ENCODE assay signal across 19 cellular contexts in the genomic region with DNA sequence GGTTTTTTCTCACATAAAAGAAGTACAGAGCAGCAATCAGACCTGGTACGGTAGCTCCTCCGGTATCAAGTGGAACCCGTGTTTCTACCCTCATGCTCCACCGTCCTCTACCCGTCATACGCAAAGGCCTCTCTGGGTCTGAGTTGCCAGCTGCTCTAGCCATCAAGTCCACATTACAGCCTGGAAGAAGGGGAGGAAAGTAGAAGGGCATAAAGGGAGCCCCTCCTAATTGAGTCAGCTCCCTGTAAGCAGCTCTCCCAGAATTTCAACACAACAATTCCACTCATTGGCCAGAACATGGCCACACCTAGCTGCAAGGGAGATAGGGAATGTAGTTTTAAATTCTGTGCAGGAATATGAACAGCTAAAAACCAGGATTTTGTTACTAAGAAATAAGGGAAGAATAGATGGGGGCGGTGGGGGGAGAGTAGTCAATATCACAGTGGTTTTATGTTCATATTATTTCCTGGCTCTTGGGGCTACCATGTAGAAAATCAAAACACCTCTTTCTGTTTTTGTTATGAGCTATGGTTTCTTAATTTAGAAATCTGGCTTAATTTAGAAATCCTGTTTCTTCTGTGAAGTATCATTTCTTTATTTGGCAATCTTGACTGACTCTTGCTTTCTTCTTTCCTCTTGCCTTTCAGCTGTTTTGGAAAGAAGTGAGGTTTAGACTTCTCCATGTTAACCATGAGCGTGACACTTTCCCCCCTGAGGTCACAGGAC.
DNase-seq lines count a peak whose midpoint lies in the region; ATAC-seq and TF ChIP-seq lines count a peak whose summit lies in the region.
"Had no signal": no experiment of that assay in that cellular context is flagged by ENCODE, and none has a peak within 500 bp of the region (broad histone marks: within the 10 kb centered on the region; RNA-seq: fewer than 3 reads in every experiment).

No MANE protein-coding gene starts in this region.

- H3K27ac ChIP-seq in esophagus squamous epithelium (peak overlapping the region; percentile 11 to 73 (median 60)), neural progenitor cell (no peak overlapping the region), uterus (peak overlapping the region; percentile 77 to 82)
- H3K27ac ChIP-seq: C4-2B had no signal

- H3K36me3 ChIP-seq in esophagus squamous epithelium, result no peaks in the 10 kb centered on the region
- H3K36me3 ChIP-seq in neural progenitor cell, result no peaks in the 10 kb centered on the region
- no peaks in the 10 kb centered on the region for H3K36me3 ChIP-seq in uterus

- H2AFZ ChIP-seq in neural progenitor cell (replicated peaks), result no peak overlapping the region

- H3K79me2 ChIP-seq in neural progenitor cell (ENCODE audit: low read depth), result no peaks in the 10 kb centered on the region

- H3K9me3 Mint-ChIP-seq in neural progenitor cell, result no peaks in the 10 kb centered on the region
- H3K9me3 Mint-ChIP-seq: activated B cell treated with CpG ODN at 0.5 μM for 24 hours; activated T-helper 2 cell treated with anti-CD3 and anti-CD28 coated beads, Interferon-gamma antibody, Interleukin-2, Interleukin-4, amounts not matched to agents 10 μg/mL and 5 μg/mL and 100 μg/mL, durations not matched to agents 14 hours and 24 hours and 36 hours; dendritic cell treated with granulocyte-macrophage colony-stimulating factor and Interleukin-4, amounts not matched to agents 40 ng/mL and 50 ng/mL, for 4 days; stimulated activated naive CD8-positive, alpha-beta T cell treated with anti-CD3 and anti-CD28 coated beads, Interleukin-15, Interleukin-2, amounts not matched to agents 100 ng/mL and 50 ng/mL, for 24 hours; T-helper 1 cell treated with Interleukin-12 subunit alpha and Interleukin-12 subunit beta and Interleukin-4 antibody, amounts not matched to agents 30 μg/mL and 1 μg/mL, for 36 hours had no signal

- DNase-seq in esophagus squamous epithelium (lab: John Stamatoyannopoulos, UW), result no peak
- DNase-seq in neural progenitor cell (ENCODE audit: low spot score), result no peak
- DNase-seq in uterus, result peak in 1 of 2 donors; percentile 45
- no peak for DNase-seq in Kasumi-1 (lab: John Stamatoyannopoulos, UW)
- DNase-seq in CD1c-positive myeloid dendritic cell (ENCODE audit: extremely low spot score), result no peak
- DNase-seq: activated B cell treated with CpG ODN at 0.5 μM for 24 hours, DMS79, KBM-7, NCI-H1092 treated with DMSO at 0.1 percent for 48 hours, NCI-H2171 treated with DMSO at 0.1 percent for 48 hours, SHP77 had no signal

- H3K4me3 ChIP-seq in esophagus squamous epithelium, result peak overlapping the region in 3 of 4 donors; percentile 9 to 46 (median 19)
- H3K4me3 ChIP-seq in neural progenitor cell, result no peak overlapping the region
- H3K4me3 ChIP-seq in uterus, result peak overlapping the region; percentile 4 to 15

- no peaks in the 10 kb centered on the region for H3K27me3 ChIP-seq in esophagus squamous epithelium
- H3K27me3 ChIP-seq in neural progenitor cell, result no peaks in the 10 kb centered on the region
- no peaks in the 10 kb centered on the region for H3K27me3 ChIP-seq in uterus

- ATAC-seq in HG03442 (IDR thresholded peaks at IDR 0.05; ENCODE audit: unreplicated experiment), result peak; percentile 44
- no peak for ATAC-seq in GM21786 (IDR thresholded peaks at IDR 0.05; ENCODE audit: unreplicated experiment)

- H3K27ac Mint-ChIP-seq in neural progenitor cell, result peak overlapping the region; percentile 61
- H3K27ac Mint-ChIP-seq: activated B cell treated with CpG ODN at 0.5 μM for 24 hours; activated T-helper 2 cell treated with anti-CD3 and anti-CD28 coated beads, Interferon-gamma antibody, Interleukin-2, Interleukin-4, amounts not matched to agents 10 μg/mL and 5 μg/mL and 100 μg/mL, durations not matched to agents 14 hours and 24 hours and 36 hours; dendritic cell treated with granulocyte-macrophage colony-stimulating factor and Interleukin-4, amounts not matched to agents 40 ng/mL and 50 ng/mL, for 4 days; progenitor cell of endocrine pancreas; stimulated activated naive CD8-positive, alpha-beta T cell treated with anti-CD3 and anti-CD28 coated beads, Interleukin-15, Interleukin-2, amounts not matched to agents 100 ng/mL and 50 ng/mL, for 24 hours; T-helper 1 cell treated with Interleukin-12 subunit alpha and Interleukin-12 subunit beta and Interleukin-4 antibody, amounts not matched to agents 30 μg/mL and 1 μg/mL, for 36 hours had no signal

- peaks cover 11% of the 10 kb centered on the region for H3F3A ChIP-seq in neural progenitor cell (ENCODE audit: low read depth)

- H3K9ac ChIP-seq in neural progenitor cell, result no peak overlapping the region

- peaks cover 16% of the 10 kb centered on the region for H3K4me1 Mint-ChIP-seq in neural progenitor cell

- no peak overlapping the region for H3K4me2 ChIP-seq in neural progenitor cell

- WGBS in esophagus squamous epithelium, 2 donors, result 76 to 80% methylated on average over 7 to 8 of the region's 8 CpGs

- H3K4me1 ChIP-seq in esophagus squamous epithelium, result peaks cover 0 to 47% (median 5%) of the 10 kb centered on the region in 3 donors
- H3K4me1 ChIP-seq in neural progenitor cell, result peaks cover 16% of the 10 kb centered on the region
- peaks cover 0 to 3% of the 10 kb centered on the region in 2 donors for H3K4me1 ChIP-seq in uterus

- peaks cover 2% of the 10 kb centered on the region for H4K20me1 ChIP-seq in neural progenitor cell (ENCODE audit: low read depth)

- H3K27me3 Mint-ChIP-seq in neural progenitor cell (ENCODE audit: insufficient read depth, low read depth), result no peaks in the 10 kb centered on the region
- H3K27me3 Mint-ChIP-seq: activated B cell treated with CpG ODN at 0.5 μM for 24 hours; dendritic cell treated with granulocyte-macrophage colony-stimulating factor and Interleukin-4, amounts not matched to agents 40 ng/mL and 50 ng/mL, for 4 days; stimulated activated naive CD8-positive, alpha-beta T cell treated with anti-CD3 and anti-CD28 coated beads, Interleukin-15, Interleukin-2, amounts not matched to agents 100 ng/mL and 50 ng/mL, for 24 hours had no signal

- TF ChIP-seq CTCF in esophagus squamous epithelium (IDR thresholded peaks at IDR 0.05) (no peak), neural progenitor cell (IDR thresholded peaks at IDR 0.05) (no peak), uterus (IDR thresholded peaks at IDR 0.05) (no peak)

- H3K36me3 Mint-ChIP-seq in neural progenitor cell, result no peaks in the 10 kb centered on the region

- H3K9me3 ChIP-seq in esophagus squamous epithelium (no peaks in the 10 kb centered on the region), neural progenitor cell (ENCODE audit: low read depth) (no peaks in the 10 kb centered on the region), uterus (no peaks in the 10 kb centered on the region)

- intact Hi-C loops in esophagus squamous epithelium (cut with DNase I) (no loop called here), uterus (cut with DNase I; ENCODE audit: low total_unique reads) (no loop called here)

- no peak overlapping the region for H3K4me3 Mint-ChIP-seq in neural progenitor cell
- H3K4me3 Mint-ChIP-seq: activated B cell treated with CpG ODN at 0.5 μM for 24 hours; dendritic cell treated with granulocyte-macrophage colony-stimulating factor and Interleukin-4, amounts not matched to agents 40 ng/mL and 50 ng/mL, for 4 days; stimulated activated naive CD8-positive, alpha-beta T cell treated with anti-CD3 and anti-CD28 coated beads, Interleukin-15, Interleukin-2, amounts not matched to agents 100 ng/mL and 50 ng/mL, for 24 hours; T-helper 1 cell treated with Interleukin-12 subunit alpha and Interleukin-12 subunit beta and Interleukin-4 antibody, amounts not matched to agents 30 μg/mL and 1 μg/mL, for 36 hours had no signal

- TF ChIP-seq POLR2A in esophagus squamous epithelium (IDR thresholded peaks at IDR 0.05) (peak in 1 of 4 donors; percentile 23), uterus (IDR thresholded peaks at IDR 0.05) (peak in 1 of 2 donors; percentile 40)
